In genomic region chr6:150600302-150601017, GRCh38 we compare ENCODE assay signal across 1 cellular context.
TF ChIP-seq lines count a peak whose summit lies in the region.

No MANE protein-coding gene starts in this region.

TF ChIP-seq in GM12878, 131 proteins besides CTCF, POLR2A, EP300 and RAD21 (continues in another document):
- TF ChIP-seq, protein P1, sequence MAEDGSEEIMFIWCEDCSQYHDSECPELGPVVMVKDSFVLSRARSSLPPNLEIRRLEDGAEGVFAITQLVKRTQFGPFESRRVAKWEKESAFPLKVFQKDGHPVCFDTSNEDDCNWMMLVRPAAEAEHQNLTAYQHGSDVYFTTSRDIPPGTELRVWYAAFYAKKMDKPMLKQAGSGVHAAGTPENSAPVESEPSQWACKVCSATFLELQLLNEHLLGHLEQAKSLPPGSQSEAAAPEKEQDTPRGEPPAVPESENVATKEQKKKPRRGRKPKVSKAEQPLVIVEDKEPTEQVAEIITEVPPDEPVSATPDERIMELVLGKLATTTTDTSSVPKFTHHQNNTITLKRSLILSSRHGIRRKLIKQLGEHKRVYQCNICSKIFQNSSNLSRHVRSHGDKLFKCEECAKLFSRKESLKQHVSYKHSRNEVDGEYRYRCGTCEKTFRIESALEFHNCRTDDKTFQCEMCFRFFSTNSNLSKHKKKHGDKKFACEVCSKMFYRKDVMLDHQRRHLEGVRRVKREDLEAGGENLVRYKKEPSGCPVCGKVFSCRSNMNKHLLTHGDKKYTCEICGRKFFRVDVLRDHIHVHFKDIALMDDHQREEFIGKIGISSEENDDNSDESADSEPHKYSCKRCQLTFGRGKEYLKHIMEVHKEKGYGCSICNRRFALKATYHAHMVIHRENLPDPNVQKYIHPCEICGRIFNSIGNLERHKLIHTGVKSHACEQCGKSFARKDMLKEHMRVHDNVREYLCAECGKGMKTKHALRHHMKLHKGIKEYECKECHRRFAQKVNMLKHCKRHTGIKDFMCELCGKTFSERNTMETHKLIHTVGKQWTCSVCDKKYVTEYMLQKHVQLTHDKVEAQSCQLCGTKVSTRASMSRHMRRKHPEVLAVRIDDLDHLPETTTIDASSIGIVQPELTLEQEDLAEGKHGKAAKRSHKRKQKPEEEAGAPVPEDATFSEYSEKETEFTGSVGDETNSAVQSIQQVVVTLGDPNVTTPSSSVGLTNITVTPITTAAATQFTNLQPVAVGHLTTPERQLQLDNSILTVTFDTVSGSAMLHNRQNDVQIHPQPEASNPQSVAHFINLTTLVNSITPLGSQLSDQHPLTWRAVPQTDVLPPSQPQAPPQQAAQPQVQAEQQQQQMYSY (CRISPR knock-in tag; IDR thresholded peaks at IDR 0.05): no peak
- TF ChIP-seq ZSCAN29 (IDR thresholded peaks at IDR 0.05) (0 out of 2 replicates have a peak, but pooled peaks have one; percentile 19), NBN (IDR thresholded peaks at IDR 0.05) (peak; percentile 59; the same call in 1 of the 2 replicates), ZBED1 (IDR thresholded peaks at IDR 0.05; ENCODE audit: borderline replicate concordance) (no peak), ASH2L (IDR thresholded peaks at IDR 0.05; ENCODE audit: borderline replicate concordance, low read depth) (no peak), CREM (IDR thresholded peaks at IDR 0.05; ENCODE audit: low read depth) (no peak), ZNF687 (IDR thresholded peaks at IDR 0.05) (no peak), YBX1 (IDR thresholded peaks at IDR 0.05) (no peak), IRF4 (IDR thresholded peaks at IDR 0.05; ENCODE audit: low read depth, low read length) (no peak), REST (IDR thresholded peaks at IDR 0.05; ENCODE audit: low read depth, low read length) (no peak), RAD51 (IDR thresholded peaks at IDR 0.05) (no peak), STAT3 (IDR thresholded peaks at IDR 0.05; ENCODE audit: low read depth, low read length) (no peak), SMC3 (IDR thresholded peaks at IDR 0.05; ENCODE audit: borderline replicate concordance, low read length) (peak; percentile 22), CBX3 (IDR thresholded peaks at IDR 0.05; ENCODE audit: borderline replicate concordance, low read depth) (no peak), DPF2 (IDR thresholded peaks at IDR 0.05) (no peak; the same call in 1 of the 2 replicates), CHD1 (IDR thresholded peaks at IDR 0.05; ENCODE audit: low read depth, low read length) (no peak), SP1 (IDR thresholded peaks at IDR 0.05; ENCODE audit: low read depth, low read length) (no peak), RBBP5 (conservative IDR thresholded peaks at IDR 0.05) (no peak), JUND (IDR thresholded peaks at IDR 0.05; ENCODE audit: low read depth, low read length) (no peak), SRF (IDR thresholded peaks at IDR 0.05; ENCODE audit: low read depth in 2 of 2, low read length in 2 of 2) (no peak), MTA2 (IDR thresholded peaks at IDR 0.05; ENCODE audit: low read depth) (peak; percentile 56), POU2F2 (IDR thresholded peaks at IDR 0.05; ENCODE audit: borderline replicate concordance, low read depth, low read length) (no peak), NFXL1 (IDR thresholded peaks at IDR 0.05; ENCODE audit: borderline replicate concordance) (no peak), STAT1 (conservative IDR thresholded peaks at IDR 0.05) (no peak), PAX5 (IDR thresholded peaks at IDR 0.05; ENCODE audit: borderline replicate concordance, low read depth, low read length) (no peak), FOXK2 (IDR thresholded peaks at IDR 0.05) (no peak), CEBPB (IDR thresholded peaks at IDR 0.05; ENCODE audit: borderline replicate concordance in 1 of 2, low read depth in 2 of 2, low read length in 2 of 2) (no peak), BHLHE40 (IDR thresholded peaks at IDR 0.05; ENCODE audit: borderline replicate concordance in 1 of 2, low read depth in 2 of 2, low read length in 1 of 2) (peak in 1 of 2 experiments; percentile 46; a peak in 1 of 4 replicates), CBFB (IDR thresholded peaks at IDR 0.05; ENCODE audit: low read depth) (0 out of 2 replicates have a peak, but pooled peaks have one; percentile 27), SUPT20H (IDR thresholded peaks at IDR 0.05; ENCODE audit: borderline replicate concordance, control insufficient read depth, low read depth, low read length) (no peak), RCOR1 (conservative IDR thresholded peaks at IDR 0.05; ENCODE audit: low read depth, low read length) (no peak), TARDBP (IDR thresholded peaks at IDR 0.05; ENCODE audit: borderline replicate concordance) (no peak), NFIC (IDR thresholded peaks at IDR 0.05; ENCODE audit: low read depth, low read length) (no peak), ZNF384 (IDR thresholded peaks at IDR 0.05; ENCODE audit: borderline replicate concordance, low read depth, low read length) (no peak), MAX (IDR thresholded peaks at IDR 0.05; ENCODE audit: low read depth, low read length) (no peak), TBL1XR1 (IDR thresholded peaks at IDR 0.05; ENCODE audit: low read depth, low read length) (no peak), CHD4 (IDR thresholded peaks at IDR 0.05) (no peak), SMAD5 (IDR thresholded peaks at IDR 0.05; ENCODE audit: low read depth) (no peak), MYB (IDR thresholded peaks at IDR 0.05; ENCODE audit: borderline replicate concordance, low read depth, low read length) (no peak), ZBTB33 (IDR thresholded peaks at IDR 0.05) (no peak), JUNB (IDR thresholded peaks at IDR 0.05) (no peak), MYC (IDR thresholded peaks at IDR 0.05; ENCODE audit: insufficient read depth, insufficient read length, insufficient replicate concordance, low read length, severe bottlenecking) (no peak), SMARCA5 (IDR thresholded peaks at IDR 0.05) (no peak), EED (IDR thresholded peaks at IDR 0.05; ENCODE audit: low read depth) (0 out of 2 replicates have a peak, but pooled peaks have one; percentile 22), ZNF207 (IDR thresholded peaks at IDR 0.05; ENCODE audit: borderline replicate concordance) (no peak)
- TF ChIP-seq, protein P2, sequence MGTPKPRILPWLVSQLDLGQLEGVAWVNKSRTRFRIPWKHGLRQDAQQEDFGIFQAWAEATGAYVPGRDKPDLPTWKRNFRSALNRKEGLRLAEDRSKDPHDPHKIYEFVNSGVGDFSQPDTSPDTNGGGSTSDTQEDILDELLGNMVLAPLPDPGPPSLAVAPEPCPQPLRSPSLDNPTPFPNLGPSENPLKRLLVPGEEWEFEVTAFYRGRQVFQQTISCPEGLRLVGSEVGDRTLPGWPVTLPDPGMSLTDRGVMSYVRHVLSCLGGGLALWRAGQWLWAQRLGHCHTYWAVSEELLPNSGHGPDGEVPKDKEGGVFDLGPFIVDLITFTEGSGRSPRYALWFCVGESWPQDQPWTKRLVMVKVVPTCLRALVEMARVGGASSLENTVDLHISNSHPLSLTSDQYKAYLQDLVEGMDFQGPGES (IDR thresholded peaks at IDR 0.05): no peak
- TF ChIP-seq, protein P3, sequence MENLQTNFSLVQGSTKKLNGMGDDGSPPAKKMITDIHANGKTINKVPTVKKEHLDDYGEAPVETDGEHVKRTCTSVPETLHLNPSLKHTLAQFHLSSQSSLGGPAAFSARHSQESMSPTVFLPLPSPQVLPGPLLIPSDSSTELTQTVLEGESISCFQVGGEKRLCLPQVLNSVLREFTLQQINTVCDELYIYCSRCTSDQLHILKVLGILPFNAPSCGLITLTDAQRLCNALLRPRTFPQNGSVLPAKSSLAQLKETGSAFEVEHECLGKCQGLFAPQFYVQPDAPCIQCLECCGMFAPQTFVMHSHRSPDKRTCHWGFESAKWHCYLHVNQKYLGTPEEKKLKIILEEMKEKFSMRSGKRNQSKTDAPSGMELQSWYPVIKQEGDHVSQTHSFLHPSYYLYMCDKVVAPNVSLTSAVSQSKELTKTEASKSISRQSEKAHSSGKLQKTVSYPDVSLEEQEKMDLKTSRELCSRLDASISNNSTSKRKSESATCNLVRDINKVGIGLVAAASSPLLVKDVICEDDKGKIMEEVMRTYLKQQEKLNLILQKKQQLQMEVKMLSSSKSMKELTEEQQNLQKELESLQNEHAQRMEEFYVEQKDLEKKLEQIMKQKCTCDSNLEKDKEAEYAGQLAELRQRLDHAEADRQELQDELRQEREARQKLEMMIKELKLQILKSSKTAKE (IDR thresholded peaks at IDR 0.05; ENCODE audit: low read depth, poor library complexity, severe bottlenecking): no peak
- TF ChIP-seq, protein P4, sequence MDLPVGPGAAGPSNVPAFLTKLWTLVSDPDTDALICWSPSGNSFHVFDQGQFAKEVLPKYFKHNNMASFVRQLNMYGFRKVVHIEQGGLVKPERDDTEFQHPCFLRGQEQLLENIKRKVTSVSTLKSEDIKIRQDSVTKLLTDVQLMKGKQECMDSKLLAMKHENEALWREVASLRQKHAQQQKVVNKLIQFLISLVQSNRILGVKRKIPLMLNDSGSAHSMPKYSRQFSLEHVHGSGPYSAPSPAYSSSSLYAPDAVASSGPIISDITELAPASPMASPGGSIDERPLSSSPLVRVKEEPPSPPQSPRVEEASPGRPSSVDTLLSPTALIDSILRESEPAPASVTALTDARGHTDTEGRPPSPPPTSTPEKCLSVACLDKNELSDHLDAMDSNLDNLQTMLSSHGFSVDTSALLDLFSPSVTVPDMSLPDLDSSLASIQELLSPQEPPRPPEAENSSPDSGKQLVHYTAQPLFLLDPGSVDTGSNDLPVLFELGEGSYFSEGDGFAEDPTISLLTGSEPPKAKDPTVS (IDR thresholded peaks at IDR 0.05; ENCODE audit: low read depth, low read length): no peak
- TF ChIP-seq, protein P5, sequence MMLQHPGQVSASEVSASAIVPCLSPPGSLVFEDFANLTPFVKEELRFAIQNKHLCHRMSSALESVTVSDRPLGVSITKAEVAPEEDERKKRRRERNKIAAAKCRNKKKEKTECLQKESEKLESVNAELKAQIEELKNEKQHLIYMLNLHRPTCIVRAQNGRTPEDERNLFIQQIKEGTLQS (IDR thresholded peaks at IDR 0.05; ENCODE audit: borderline replicate concordance, extremely low read depth, low read depth, low read length): no peak
